ENCODE assay signal across 2 cellular contexts in the genomic region with DNA sequence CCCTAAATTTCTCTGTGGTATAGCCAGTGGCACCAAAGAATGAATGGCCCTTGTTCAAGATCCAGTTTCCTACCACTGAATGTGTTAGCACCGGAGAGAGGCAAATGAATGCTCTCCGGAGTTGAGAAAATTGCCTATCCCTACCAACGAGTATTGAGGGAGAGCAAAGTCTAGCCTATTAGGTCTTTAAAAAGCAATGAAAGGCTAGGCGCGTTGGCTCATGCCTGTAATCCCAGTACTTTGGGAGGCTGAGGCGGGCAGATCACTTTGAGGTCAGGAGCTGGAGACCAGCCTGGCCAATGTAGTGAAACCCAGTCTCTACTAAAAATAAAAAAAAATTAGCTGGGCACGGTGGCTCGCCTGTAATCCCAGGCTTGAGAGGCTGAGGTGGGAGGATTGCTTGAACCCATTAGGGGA.
TF ChIP-seq lines count a peak whose summit lies in the region.

No MANE protein-coding gene starts in this region.

TF ChIP-seq in SK-N-SH, 30 proteins besides CTCF, POLR2A, EP300 and RAD21 (continued from another document):
- TF ChIP-seq USF1 (IDR thresholded peaks at IDR 0.05; ENCODE audit: borderline replicate concordance, low read depth), result no peak
- TF ChIP-seq FOSL2 (IDR thresholded peaks at IDR 0.05; ENCODE audit: borderline replicate concordance, low read depth), result no peak
- TF ChIP-seq NRF1 (IDR thresholded peaks at IDR 0.05; ENCODE audit: low read depth, low read length), result no peak

TF ChIP-seq in SK-N-SH treated with all-trans-retinoic acid at 6 μM for 48 hours, 23 proteins besides CTCF, POLR2A, EP300 and RAD21 (continued from another document):
- TF ChIP-seq, protein P1, sequence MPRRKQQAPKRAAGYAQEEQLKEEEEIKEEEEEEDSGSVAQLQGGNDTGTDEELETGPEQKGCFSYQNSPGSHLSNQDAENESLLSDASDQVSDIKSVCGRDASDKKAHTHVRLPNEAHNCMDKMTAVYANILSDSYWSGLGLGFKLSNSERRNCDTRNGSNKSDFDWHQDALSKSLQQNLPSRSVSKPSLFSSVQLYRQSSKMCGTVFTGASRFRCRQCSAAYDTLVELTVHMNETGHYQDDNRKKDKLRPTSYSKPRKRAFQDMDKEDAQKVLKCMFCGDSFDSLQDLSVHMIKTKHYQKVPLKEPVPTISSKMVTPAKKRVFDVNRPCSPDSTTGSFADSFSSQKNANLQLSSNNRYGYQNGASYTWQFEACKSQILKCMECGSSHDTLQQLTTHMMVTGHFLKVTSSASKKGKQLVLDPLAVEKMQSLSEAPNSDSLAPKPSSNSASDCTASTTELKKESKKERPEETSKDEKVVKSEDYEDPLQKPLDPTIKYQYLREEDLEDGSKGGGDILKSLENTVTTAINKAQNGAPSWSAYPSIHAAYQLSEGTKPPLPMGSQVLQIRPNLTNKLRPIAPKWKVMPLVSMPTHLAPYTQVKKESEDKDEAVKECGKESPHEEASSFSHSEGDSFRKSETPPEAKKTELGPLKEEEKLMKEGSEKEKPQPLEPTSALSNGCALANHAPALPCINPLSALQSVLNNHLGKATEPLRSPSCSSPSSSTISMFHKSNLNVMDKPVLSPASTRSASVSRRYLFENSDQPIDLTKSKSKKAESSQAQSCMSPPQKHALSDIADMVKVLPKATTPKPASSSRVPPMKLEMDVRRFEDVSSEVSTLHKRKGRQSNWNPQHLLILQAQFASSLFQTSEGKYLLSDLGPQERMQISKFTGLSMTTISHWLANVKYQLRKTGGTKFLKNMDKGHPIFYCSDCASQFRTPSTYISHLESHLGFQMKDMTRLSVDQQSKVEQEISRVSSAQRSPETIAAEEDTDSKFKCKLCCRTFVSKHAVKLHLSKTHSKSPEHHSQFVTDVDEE (CRISPR knock-in tag; IDR thresholded peaks at IDR 0.05), result no peak
- TF ChIP-seq ARNTL (CRISPR knock-in tag; IDR thresholded peaks at IDR 0.05; ENCODE audit: borderline replicate concordance, low read depth) (no peak), ZFP3 (CRISPR knock-in tag; IDR thresholded peaks at IDR 0.05) (no peak), TCF4 (CRISPR knock-in tag; IDR thresholded peaks at IDR 0.05; ENCODE audit: borderline replicate concordance) (no peak), ZNF70 (CRISPR knock-in tag; IDR thresholded peaks at IDR 0.05) (no peak)
- TF ChIP-seq, protein P2, sequence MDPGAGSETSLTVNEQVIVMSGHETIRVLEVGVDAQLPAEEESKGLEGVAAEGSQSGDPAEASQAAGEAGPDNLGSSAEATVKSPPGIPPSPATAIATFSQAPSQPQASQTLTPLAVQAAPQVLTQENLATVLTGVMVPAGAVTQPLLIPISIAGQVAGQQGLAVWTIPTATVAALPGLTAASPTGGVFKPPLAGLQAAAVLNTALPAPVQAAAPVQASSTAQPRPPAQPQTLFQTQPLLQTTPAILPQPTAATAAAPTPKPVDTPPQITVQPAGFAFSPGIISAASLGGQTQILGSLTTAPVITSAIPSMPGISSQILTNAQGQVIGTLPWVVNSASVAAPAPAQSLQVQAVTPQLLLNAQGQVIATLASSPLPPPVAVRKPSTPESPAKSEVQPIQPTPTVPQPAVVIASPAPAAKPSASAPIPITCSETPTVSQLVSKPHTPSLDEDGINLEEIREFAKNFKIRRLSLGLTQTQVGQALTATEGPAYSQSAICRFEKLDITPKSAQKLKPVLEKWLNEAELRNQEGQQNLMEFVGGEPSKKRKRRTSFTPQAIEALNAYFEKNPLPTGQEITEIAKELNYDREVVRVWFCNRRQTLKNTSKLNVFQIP (CRISPR knock-in tag; IDR thresholded peaks at IDR 0.05; ENCODE audit: borderline replicate concordance, low read depth), result no peak
